2 cellular contexts compared by ENCODE assay signal in genomic region chr16:4531816-4532215, GRCh38.
TF ChIP-seq lines count a peak whose summit lies in the region.

No MANE protein-coding gene starts in this region.

TF ChIP-seq in HepG2, 621 proteins besides CTCF, POLR2A, EP300 and RAD21:
- TF ChIP-seq PAXIP1 (CRISPR knock-in tag; conservative IDR thresholded peaks at IDR 0.05) (0 out of 2 replicates have a peak, but pooled peaks have one; percentile 19), ZNF605 (CRISPR knock-in tag; IDR thresholded peaks at IDR 0.05) (no peak), ESRRA (CRISPR knock-in tag; IDR thresholded peaks at IDR 0.05; ENCODE audit: low read depth) (peak; percentile 55; the same call in 1 of the 2 replicates), PATZ1 (CRISPR knock-in tag; IDR thresholded peaks at IDR 0.05) (peak; percentile 36; the same call in 1 of the 2 replicates)
TF ChIP-seq in HepG2: peak in this region for 3.

TF ChIP-seq in HEK293T, 16 proteins besides CTCF, POLR2A, EP300 and RAD21:
- TF ChIP-seq L3MBTL2 (conservative IDR thresholded peaks at IDR 0.05): no peak
